ENCODE assay signal across 10 cellular contexts in genomic region chr2:151922845-151923666, GRCh38.
A peak's percentile ranks its signal among the peaks of the same experiment; 100 is the strongest.
DNase-seq lines count a peak whose midpoint lies in the region; ATAC-seq, FAIRE-seq and TF ChIP-seq lines count a peak whose summit lies in the region.
"Had no signal": no experiment of that assay in that cellular context is flagged by ENCODE, and none has a peak within 500 bp of the region (broad histone marks: within the 10 kb centered on the region; RNA-seq: fewer than 3 reads in every experiment).

No MANE protein-coding gene starts in this region.

- H3K27ac ChIP-seq in colonic mucosa: no peak overlapping the region
- H3K27ac ChIP-seq in thyroid gland: no peak overlapping the region
- H3K27ac ChIP-seq in small intestine (ENCODE audit: low read depth in 1 of 2, low read length in 1 of 2): no peak overlapping the region

- no peak overlapping the region for H3K9ac ChIP-seq in colonic mucosa (ENCODE audit: low read depth in 2 of 2, low read length in 2 of 2)

- FAIRE-seq in small intestine (lab: Jason Lieb, UNC): no peak

- TF ChIP-seq CTCF in colonic mucosa (IDR thresholded peaks at IDR 0.05) (no peak), thyroid gland (IDR thresholded peaks at IDR 0.05) (no peak)

- H3K4me1 ChIP-seq in colonic mucosa (no peaks in the 10 kb centered on the region), thyroid gland (peaks cover 3 to 14% of the 10 kb centered on the region in 2 donors), small intestine (ENCODE audit: control insufficient read depth in 2 of 2, insufficient read depth in 1 of 2, low read depth in 1 of 2, low read length in 1 of 2) (no peaks in the 10 kb centered on the region)

- H3K36me3 ChIP-seq in colonic mucosa (no peaks in the 10 kb centered on the region), thyroid gland (no peaks in the 10 kb centered on the region), small intestine (ENCODE audit: control insufficient read depth in 2 of 2, insufficient read depth in 2 of 2, low read length in 2 of 2) (no peaks in the 10 kb centered on the region)

- no peak for ATAC-seq in left colon
- ATAC-seq in HG02610 (IDR thresholded peaks at IDR 0.05; ENCODE audit: unreplicated experiment): no peak
- ATAC-seq: GM23338, Panc1 had no signal

- H3K27me3 ChIP-seq in colonic mucosa: no peaks in the 10 kb centered on the region
- no peaks in the 10 kb centered on the region for H3K27me3 ChIP-seq in thyroid gland
- no peaks in the 10 kb centered on the region for H3K27me3 ChIP-seq in small intestine (ENCODE audit: control insufficient read depth in 2 of 2, insufficient read depth in 2 of 2, low read length in 2 of 2)

- no peak for TF ChIP-seq POLR2A in thyroid gland (IDR thresholded peaks at IDR 0.05)

- no peaks in the 10 kb centered on the region for H3K9me3 ChIP-seq in colonic mucosa
- no peaks in the 10 kb centered on the region for H3K9me3 ChIP-seq in thyroid gland
- no peaks in the 10 kb centered on the region for H3K9me3 ChIP-seq in small intestine (ENCODE audit: control insufficient read depth, low read depth)

- 30 to 36% methylated on average over 5 of the region's 5 CpGs for WGBS in thyroid gland, 2 donors
- WGBS in small intestine, 3 donors: 43 to 52% (median 49%) methylated on average over 5 of the region's 5 CpGs

- H3K4me3 ChIP-seq in colonic mucosa: no peak overlapping the region
- no peak overlapping the region for H3K4me3 ChIP-seq in thyroid gland (replicated peaks in 1 of 3)
- H3K4me3 ChIP-seq in small intestine (ENCODE audit: low read depth in 1 of 2, low read length in 2 of 2): no peak overlapping the region
- H3K4me3 ChIP-seq: GM23338 had no signal

- DNase-seq in NCI-H1105 treated with DMSO at 0.1 percent for 48 hours (lab: John Stamatoyannopoulos, UW) (peak; percentile 44), colonic mucosa (peak; percentile 28), left colon (peak; percentile 23 to 34), thyroid gland (peak; percentile 73 to 85), small intestine (no peak), NCI-H1048 (lab: John Stamatoyannopoulos, UW) (no peak), NCI-H1694 (lab: John Stamatoyannopoulos, UW) (no peak)

- intact Hi-C loops in colonic mucosa (cut with DNase I) (no loop called here), left colon (cut with DNase I, micrococcal nuclease) (no loop called here), thyroid gland (cut with DNase I) (no loop called here)

Comparison
In these comparisons a context has a peak if more than half of its experiments do, and no peak if none do; other contexts are left out.
1. DNase-seq: peak in NCI-H1105 treated with DMSO at 0.1 percent for 48 hours (single experiment), colonic mucosa (single experiment), left colon (2 of 2) and thyroid gland (2 of 2); none in small intestine (single experiment), NCI-H1048 (single experiment) and NCI-H1694 (single experiment).